36 cellular contexts compared by ENCODE assay signal in the genomic region with DNA sequence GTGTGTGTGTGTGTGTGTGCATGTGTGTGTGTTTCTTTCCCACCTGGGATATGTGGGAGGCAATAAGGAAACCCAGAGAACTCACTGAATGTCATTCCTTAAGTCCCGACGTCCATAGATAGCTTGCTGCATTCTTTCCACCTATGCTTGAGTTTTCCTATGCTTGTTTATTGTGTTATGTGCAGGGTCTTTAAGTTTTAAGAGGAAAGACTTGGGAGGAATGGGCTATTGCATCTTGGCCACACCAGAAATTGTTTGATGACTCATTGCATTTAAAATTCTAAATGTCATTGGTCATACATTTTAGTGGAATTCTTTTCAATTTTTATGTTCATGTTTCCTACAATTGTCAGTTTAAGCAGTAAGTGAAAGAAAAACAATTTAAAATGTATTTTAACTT. TPM values are rescaled to one million over a fixed set of nuclear protein-coding genes. Genes with fewer than 3 reads are reported as not detected.
"Had no signal": no experiment of that assay in that cellular context is flagged by ENCODE, and none has a peak within 500 bp of the region (broad histone marks: within the 10 kb centered on the region; RNA-seq: fewer than 3 reads in every experiment).

No MANE protein-coding gene starts in this region.

- H3K36me3 ChIP-seq: ascending aorta, cardiac muscle cell, colonic mucosa, gastroesophageal sphincter, heart right ventricle had no signal

- H3K4me1 Mint-ChIP-seq: activated CD4-positive, alpha-beta T cell treated with anti-CD3 and anti-CD28 coated beads for 36 hours; activated CD4-positive, alpha-beta T cell treated with anti-CD3 and anti-CD28 coated beads, Interleukin-2, amount 10 ng/mL, durations not matched to agents 24 days and 14 days; activated naive CD4-positive, alpha-beta T cell treated with anti-CD3 and anti-CD28 coated beads, Interleukin-2, amount 50 U/mL, for 24 hours; activated naive CD8-positive, alpha-beta T cell treated with anti-CD3 and anti-CD28 coated beads for 36 hours; activated naive CD8-positive, alpha-beta T cell treated with anti-CD3 and anti-CD28 coated beads, Interleukin-2, amount 50 U/mL, for 24 hours; brain had no signal

- H2AFZ ChIP-seq: hepatocyte had no signal

- H3K4me2 ChIP-seq: hepatocyte had no signal

- H3K4me1 ChIP-seq: ascending aorta, breast epithelium, colonic mucosa, foreskin keratinocyte, gastroesophageal sphincter, heart right ventricle had no signal

- DNase-seq: activated CD4-positive, alpha-beta memory T cell treated with anti-CD3 and anti-CD28 coated beads for 36 hours; activated CD4-positive, alpha-beta T cell treated with anti-CD3 and anti-CD28 coated beads for 36 hours; activated CD4-positive, alpha-beta T cell treated with anti-CD3 and anti-CD28 coated beads, Interleukin-2, amount 10 ng/mL, durations not matched to agents 24 days and 14 days; activated CD4-positive, CD25-positive, alpha-beta regulatory T cell; activated CD4-positive, CD25-positive, alpha-beta regulatory T cell treated with anti-CD3 and anti-CD28 coated beads, Interleukin-2, amount 50 U/mL, for 72 hours; activated CD8-positive, alpha-beta memory T cell treated with anti-CD3 and anti-CD28 coated beads, Interleukin-2, amount 10 ng/mL, durations not matched to agents 7 days and 5 days; activated CD8-positive, alpha-beta memory T cell treated with anti-CD3 and anti-CD28 coated beads, Interleukin-2, amount 50 U/mL, for 4 hours; activated CD8-positive, alpha-beta T cell treated with anti-CD3 and anti-CD28 coated beads, Interleukin-2, amount 10 ng/mL, durations not matched to agents 7 days and 5 days; activated effector memory CD4-positive, alpha-beta T cell treated with anti-CD3 and anti-CD28 coated beads, Interleukin-2, amount 50 U/mL, for 16 hours; activated naive CD4-positive, alpha-beta T cell treated with anti-CD3 and anti-CD28 coated beads for 36 hours; activated naive CD8-positive, alpha-beta T cell treated with anti-CD3 and anti-CD28 coated beads for 36 hours; activated naive CD8-positive, alpha-beta T cell treated with anti-CD3 and anti-CD28 coated beads, Interleukin-2, amount 50 U/mL, for 24 hours; activated T-cell treated with anti-CD3 and anti-CD28 coated beads, Interleukin-2, amount 50 U/mL, for 1 hour; activated T-cell treated with anti-CD3 and anti-CD28 coated beads, Interleukin-2, amount 50 U/mL, for 48 hours; central memory CD4-positive, alpha-beta T cell; cerebellar nuclear complex; colonic mucosa; effector CD8-positive, alpha-beta T cell; foreskin keratinocyte; heart right ventricle; T-helper 17 cell; T1000 had no signal

- H3K4me3 Mint-ChIP-seq: activated CD4-positive, alpha-beta memory T cell treated with anti-CD3 and anti-CD28 coated beads for 36 hours; activated CD4-positive, alpha-beta T cell treated with anti-CD3 and anti-CD28 coated beads for 36 hours; activated CD4-positive, alpha-beta T cell treated with anti-CD3 and anti-CD28 coated beads, Interleukin-2, amount 10 ng/mL, durations not matched to agents 24 days and 14 days; activated CD8-positive, alpha-beta memory T cell treated with anti-CD3 and anti-CD28 coated beads, Interleukin-2, amount 10 ng/mL, durations not matched to agents 7 days and 5 days; activated CD8-positive, alpha-beta T cell treated with anti-CD3 and anti-CD28 coated beads, Interleukin-2, amount 10 ng/mL, durations not matched to agents 7 days and 5 days; activated naive CD4-positive, alpha-beta T cell treated with anti-CD3 and anti-CD28 coated beads for 36 hours; activated naive CD4-positive, alpha-beta T cell treated with anti-CD3 and anti-CD28 coated beads, Interleukin-2, amount 50 U/mL, for 24 hours; activated naive CD8-positive, alpha-beta T cell treated with anti-CD3 and anti-CD28 coated beads for 36 hours; activated naive CD8-positive, alpha-beta T cell treated with anti-CD3 and anti-CD28 coated beads, Interleukin-2, amount 50 U/mL, for 24 hours; activated T-helper 1 cell treated with anti-CD3 and anti-CD28 coated beads, Interleukin-12 subunit alpha, Interleukin-12 subunit beta, Interleukin-2, Interleukin-4 antibody, amounts not matched to agents 30 ng/mL and 10 ng/mL and 1 ng/mL, durations not matched to agents 14 hours and 24 hours and 36 hours; brain; T-helper 17 cell; T-helper 2 cell treated with Interferon-gamma antibody and Interleukin-4, amounts not matched to agents 5 μg/mL and 100 μg/mL, for 36 hours had no signal

- H3K27ac ChIP-seq: ascending aorta, breast epithelium, cardiac muscle cell, colonic mucosa, foreskin keratinocyte, gastroesophageal sphincter, heart right ventricle, hepatocyte had no signal

- H3K4me3 ChIP-seq: ascending aorta, breast epithelium, cardiac muscle cell, colonic mucosa, gastroesophageal sphincter, heart right ventricle, hepatocyte had no signal

- H3K9me3 Mint-ChIP-seq: activated CD4-positive, alpha-beta memory T cell treated with anti-CD3 and anti-CD28 coated beads for 36 hours; activated CD4-positive, alpha-beta T cell treated with anti-CD3 and anti-CD28 coated beads, Interleukin-2, amount 10 ng/mL, durations not matched to agents 24 days and 14 days; activated naive CD4-positive, alpha-beta T cell treated with anti-CD3 and anti-CD28 coated beads for 36 hours; activated naive CD4-positive, alpha-beta T cell treated with anti-CD3 and anti-CD28 coated beads, Interleukin-2, amount 50 U/mL, for 24 hours; activated naive CD8-positive, alpha-beta T cell treated with anti-CD3 and anti-CD28 coated beads for 36 hours; activated naive CD8-positive, alpha-beta T cell treated with anti-CD3 and anti-CD28 coated beads, Interleukin-2, amount 50 U/mL, for 24 hours; activated T-helper 1 cell treated with anti-CD3 and anti-CD28 coated beads, Interleukin-12 subunit alpha, Interleukin-12 subunit beta, Interleukin-2, Interleukin-4 antibody, amounts not matched to agents 30 ng/mL and 10 ng/mL and 1 ng/mL, durations not matched to agents 14 hours and 24 hours and 36 hours; activated T-helper 2 cell treated with anti-CD3 and anti-CD28 coated beads, Interferon-gamma antibody, Interleukin-2, Interleukin-4, amounts not matched to agents 10 μg/mL and 5 μg/mL and 100 μg/mL, durations not matched to agents 14 hours and 24 hours and 36 hours; brain; T-helper 2 cell treated with Interferon-gamma antibody and Interleukin-4, amounts not matched to agents 5 μg/mL and 100 μg/mL, for 36 hours had no signal

- H3K27ac Mint-ChIP-seq: activated CD4-positive, alpha-beta memory T cell treated with anti-CD3 and anti-CD28 coated beads for 36 hours; activated CD4-positive, alpha-beta T cell treated with anti-CD3 and anti-CD28 coated beads for 36 hours; activated CD4-positive, alpha-beta T cell treated with anti-CD3 and anti-CD28 coated beads, Interleukin-2, amount 10 ng/mL, durations not matched to agents 24 days and 14 days; activated CD8-positive, alpha-beta memory T cell treated with anti-CD3 and anti-CD28 coated beads, Interleukin-2, amount 10 ng/mL, durations not matched to agents 7 days and 5 days; activated CD8-positive, alpha-beta T cell treated with anti-CD3 and anti-CD28 coated beads, Interleukin-2, amount 10 ng/mL, durations not matched to agents 7 days and 5 days; activated naive CD4-positive, alpha-beta T cell treated with anti-CD3 and anti-CD28 coated beads for 36 hours; activated naive CD4-positive, alpha-beta T cell treated with anti-CD3 and anti-CD28 coated beads, Interleukin-2, amount 50 U/mL, for 24 hours; activated naive CD8-positive, alpha-beta T cell treated with anti-CD3 and anti-CD28 coated beads for 36 hours; activated naive CD8-positive, alpha-beta T cell treated with anti-CD3 and anti-CD28 coated beads, Interleukin-2, amount 50 U/mL, for 24 hours; activated T-helper 1 cell treated with anti-CD3 and anti-CD28 coated beads, Interleukin-12 subunit alpha, Interleukin-12 subunit beta, Interleukin-2, Interleukin-4 antibody, amounts not matched to agents 30 ng/mL and 10 ng/mL and 1 ng/mL, durations not matched to agents 14 hours and 24 hours and 36 hours; activated T-helper 2 cell treated with anti-CD3 and anti-CD28 coated beads, Interferon-gamma antibody, Interleukin-2, Interleukin-4, amounts not matched to agents 10 μg/mL and 5 μg/mL and 100 μg/mL, durations not matched to agents 14 hours and 24 hours and 36 hours; brain; T-helper 17 cell; T-helper 2 cell treated with Interferon-gamma antibody and Interleukin-4, amounts not matched to agents 5 μg/mL and 100 μg/mL, for 36 hours had no signal

- H3K79me2 ChIP-seq: hepatocyte had no signal

- H3K9me3 ChIP-seq: ascending aorta, breast epithelium, colonic mucosa, gastroesophageal sphincter, heart right ventricle had no signal

- ATAC-seq: activated CD4-positive, alpha-beta T cell treated with anti-CD3 and anti-CD28 coated beads for 36 hours; activated CD8-positive, alpha-beta memory T cell treated with anti-CD3 and anti-CD28 coated beads, Interleukin-2, amount 10 ng/mL, durations not matched to agents 7 days and 5 days; activated CD8-positive, alpha-beta T cell treated with anti-CD3 and anti-CD28 coated beads, Interleukin-2, amount 10 ng/mL, durations not matched to agents 7 days and 5 days; activated naive CD8-positive, alpha-beta T cell treated with anti-CD3 and anti-CD28 coated beads, Interleukin-2, amount 50 U/mL, for 24 hours; esophagus mucosa; foreskin keratinocyte; gastroesophageal sphincter; heart right ventricle; T-helper 17 cell had no signal

- H3K27me3 Mint-ChIP-seq: activated naive CD4-positive, alpha-beta T cell treated with anti-CD3 and anti-CD28 coated beads, Interleukin-2, amount 50 U/mL, for 24 hours; activated naive CD8-positive, alpha-beta T cell treated with anti-CD3 and anti-CD28 coated beads for 36 hours; activated naive CD8-positive, alpha-beta T cell treated with anti-CD3 and anti-CD28 coated beads, Interleukin-2, amount 50 U/mL, for 24 hours; brain; T-helper 17 cell had no signal

- H3K36me3 Mint-ChIP-seq: activated CD4-positive, alpha-beta memory T cell treated with anti-CD3 and anti-CD28 coated beads for 36 hours; activated CD8-positive, alpha-beta memory T cell treated with anti-CD3 and anti-CD28 coated beads, Interleukin-2, amount 10 ng/mL, durations not matched to agents 7 days and 5 days; activated naive CD4-positive, alpha-beta T cell treated with anti-CD3 and anti-CD28 coated beads, Interleukin-2, amount 50 U/mL, for 24 hours; activated naive CD8-positive, alpha-beta T cell treated with anti-CD3 and anti-CD28 coated beads for 36 hours; brain had no signal

- H3K27me3 ChIP-seq: ascending aorta, breast epithelium, cardiac muscle cell, colonic mucosa, foreskin keratinocyte, gastroesophageal sphincter, heart right ventricle, hepatocyte had no signal

- FAIRE-seq: endometrium had no signal

RNA-seq across cellular contexts. Expression of gene STARD6, which starts 33.7 kb away (rescaled TPM):
- total RNA-seq: activated CD4-positive, alpha-beta memory T cell treated with anti-CD3 and anti-CD28 coated beads for 36 hours; activated CD4-positive, alpha-beta T cell treated with anti-CD3 and anti-CD28 coated beads, Interleukin-2, amount 10 ng/mL, durations not matched to agents 24 days and 14 days; activated CD8-positive, alpha-beta T cell treated with anti-CD3 and anti-CD28 coated beads, Interleukin-2, amount 10 ng/mL, durations not matched to agents 7 days and 5 days; activated naive CD4-positive, alpha-beta T cell treated with anti-CD3 and anti-CD28 coated beads for 36 hours; activated naive CD8-positive, alpha-beta T cell treated with anti-CD3 and anti-CD28 coated beads for 36 hours; activated T-helper 2 cell treated with anti-CD3 and anti-CD28 coated beads, Interferon-gamma antibody, Interleukin-2, Interleukin-4, amounts not matched to agents 10 μg/mL and 5 μg/mL and 100 μg/mL, durations not matched to agents 14 hours and 24 hours and 36 hours; ascending aorta; breast epithelium; cardiac muscle cell; colonic mucosa; epithelial cell of proximal tubule; esophagus mucosa; gastroesophageal sphincter; glomerular endothelial cell; hepatocyte; T-helper 17 cell had no signal
- polyA plus RNA-seq: cardiac muscle cell, heart right ventricle had no signal
